In the genomic region with DNA sequence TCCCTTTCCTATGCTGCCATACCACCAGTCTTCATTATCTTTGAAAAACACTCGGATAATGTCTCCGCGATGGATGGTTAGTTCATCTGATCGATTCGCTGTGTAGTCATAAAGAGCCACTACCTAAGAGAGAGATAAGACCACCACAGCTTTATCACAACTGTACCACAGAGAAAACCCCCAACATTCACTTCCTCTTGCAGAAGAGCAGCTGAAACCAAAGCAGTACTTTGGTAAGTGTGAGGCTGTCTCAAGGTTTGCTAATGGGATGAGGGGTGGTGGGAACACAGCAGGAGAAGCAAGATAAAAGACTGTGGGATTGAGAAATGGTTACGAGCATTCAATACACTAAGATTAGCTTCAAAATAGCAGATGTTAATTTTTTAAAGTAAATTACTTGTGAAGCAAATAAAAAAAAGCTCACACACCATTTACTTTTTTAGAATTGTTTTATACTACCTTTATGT, we compare ENCODE assay signal across 10 cellular contexts.
DNase-seq lines count a peak whose midpoint lies in the region; ATAC-seq, FAIRE-seq and TF ChIP-seq lines count a peak whose summit lies in the region.
"Had no signal": no experiment of that assay in that cellular context is flagged by ENCODE, and none has a peak within 500 bp of the region (broad histone marks: within the 10 kb centered on the region; RNA-seq: fewer than 3 reads in every experiment).

No MANE protein-coding gene starts in this region.

- peak overlapping the region; percentile 45 for H3K4me3 ChIP-seq in thymus (ENCODE audit: low read length)
- H3K4me3 ChIP-seq: A549 had no signal

- H3K4me1 Mint-ChIP-seq in activated T-cell treated with anti-CD3 and anti-CD28 coated beads, Interleukin-2, amount 50 U/mL, for 24 hours (ENCODE audit: low read depth), result peaks cover 17% of the 10 kb centered on the region
- no peaks in the 10 kb centered on the region for H3K4me1 Mint-ChIP-seq in chondrocyte (ENCODE audit: low read depth)

- TF ChIP-seq CTCF in chondrocyte (IDR thresholded peaks at IDR 0.05), result no peak

- peak; percentile 97 for ATAC-seq in HG03095 (IDR thresholded peaks at IDR 0.05; ENCODE audit: unreplicated experiment)
- ATAC-seq: A549 had no signal

- 6% methylated on average over 6 of the region's 6 CpGs for WGBS in thymus

- H3K27me3 Mint-ChIP-seq in activated T-cell treated with anti-CD3 and anti-CD28 coated beads, Interleukin-2, amount 50 U/mL, for 24 hours, result no peaks in the 10 kb centered on the region
- no peaks in the 10 kb centered on the region for H3K27me3 Mint-ChIP-seq in chondrocyte (ENCODE audit: low read depth)

- no peaks in the 10 kb centered on the region for H3K36me3 ChIP-seq in thymus (ENCODE audit: control insufficient read depth, insufficient read depth)

- peaks cover 15% of the 10 kb centered on the region for H3K4me1 ChIP-seq in thymus (ENCODE audit: control insufficient read depth, insufficient read depth, low read length)
- H3K4me1 ChIP-seq: A549 had no signal

- FAIRE-seq in frontal cortex (lab: Jason Lieb, UNC), result no peak
- FAIRE-seq: A549 had no signal

- H3K27ac ChIP-seq in thymus (ENCODE audit: low read depth), result peak overlapping the region; percentile 91
- H3K27ac ChIP-seq: A549 had no signal

- peak overlapping the region; percentile 62 for H3K27ac Mint-ChIP-seq in activated T-cell treated with anti-CD3 and anti-CD28 coated beads, Interleukin-2, amount 50 U/mL, for 24 hours
- H3K27ac Mint-ChIP-seq in chondrocyte (ENCODE audit: unreplicated experiment), result no peak overlapping the region
- H3K27ac Mint-ChIP-seq: mesothelial cell of epicardium had no signal

- peaks cover 24% of the 10 kb centered on the region for H3K36me3 Mint-ChIP-seq in activated T-cell treated with anti-CD3 and anti-CD28 coated beads, Interleukin-2, amount 50 U/mL, for 24 hours (ENCODE audit: low read depth)
- H3K36me3 Mint-ChIP-seq in chondrocyte (ENCODE audit: low read depth), result peaks cover 8% of the 10 kb centered on the region

- no peak for DNase-seq in activated T-cell treated with anti-CD3 and anti-CD28 coated beads, Interleukin-2, amount 50 U/mL, for 24 hours
- DNase-seq in activated T-cell treated with anti-CD3 and anti-CD28 coated beads for 4 hours, result no peak
- DNase-seq in SKM-1 treated with dmso at 0.1 percent for 144 hours (lab: John Stamatoyannopoulos, UW; ENCODE audit: unreplicated experiment), result peak; percentile 89
- DNase-seq in chondrocyte (ENCODE audit: low spot score), result no peak
- DNase-seq in activated gamma-delta T cell (lab: John Stamatoyannopoulos, UW), result no peak
- DNase-seq in frontal cortex (ENCODE audit: low spot score in 2 of 2), result no peak

- no peak overlapping the region for H3K4me3 Mint-ChIP-seq in activated T-cell treated with anti-CD3 and anti-CD28 coated beads, Interleukin-2, amount 50 U/mL, for 24 hours
- H3K4me3 Mint-ChIP-seq in chondrocyte (ENCODE audit: unreplicated experiment), result no peak overlapping the region
- H3K4me3 Mint-ChIP-seq: mesothelial cell of epicardium had no signal

- no peaks in the 10 kb centered on the region for H3K27me3 ChIP-seq in thymus (ENCODE audit: control insufficient read depth, insufficient read depth)

- H3K9me3 Mint-ChIP-seq in activated T-cell treated with anti-CD3 and anti-CD28 coated beads, Interleukin-2, amount 50 U/mL, for 24 hours, result no peaks in the 10 kb centered on the region
- H3K9me3 Mint-ChIP-seq in chondrocyte (ENCODE audit: low read depth), result no peaks in the 10 kb centered on the region
- H3K9me3 Mint-ChIP-seq: mesothelial cell of epicardium had no signal

- no peaks in the 10 kb centered on the region for H3K9me3 ChIP-seq in thymus (ENCODE audit: control insufficient read depth)
- H3K9me3 ChIP-seq: A549 had no signal
